ENCODE assay signal across 16 cellular contexts in genomic region chr12:14665354-14666348, GRCh38. TPM values are rescaled to one million over a fixed set of nuclear protein-coding genes. Genes with fewer than 3 reads are reported as not detected.
A peak's percentile ranks its signal among the peaks of the same experiment; 100 is the strongest.
DNase-seq lines count a peak whose midpoint lies in the region; ATAC-seq and TF ChIP-seq lines count a peak whose summit lies in the region.
"Had no signal": no experiment of that assay in that cellular context is flagged by ENCODE, and none has a peak within 500 bp of the region (broad histone marks: within the 10 kb centered on the region; RNA-seq: fewer than 3 reads in every experiment).

No MANE protein-coding gene starts in this region.

- H3K4me3 Mint-ChIP-seq in stimulated activated effector memory CD8-positive, alpha-beta T cell treated with anti-CD3 and anti-CD28 coated beads, Interleukin-12 subunit alpha, Interleukin-12 subunit beta, amount 100 ng/mL, for 72 hours = no peak overlapping the region

- H4K20me1 ChIP-seq in DND-41 (ENCODE audit: insufficient read depth, low read length) = no peaks in the 10 kb centered on the region

- no peaks in the 10 kb centered on the region for H3K79me2 ChIP-seq in DND-41 (ENCODE audit: insufficient read depth, low read length)

- H3K9ac ChIP-seq in DND-41 (ENCODE audit: low read depth, low read length) = no peak overlapping the region

- no peak for DNase-seq in DND-41
- DNase-seq in NB4 (ENCODE audit: low read depth) = peak; percentile 4
- DNase-seq in SHP77 (lab: John Stamatoyannopoulos, UW) = peak; percentile 76 to 82
- no peak for DNase-seq in left colon
- no peak for DNase-seq in stimulated activated effector memory CD8-positive, alpha-beta T cell treated with anti-CD3 and anti-CD28 coated beads, Interleukin-12 subunit alpha, Interleukin-12 subunit beta, amount 100 ng/mL, for 72 hours (ENCODE audit: low spot score in 2 of 2)
- no peak for DNase-seq in G401 (ENCODE audit: low spot score)
- no peak for DNase-seq in substantia nigra (lab: John Stamatoyannopoulos, UW)
- DNase-seq in LoVo (ENCODE audit: low spot score) = no peak
- DNase-seq: BE2C; esophagus squamous epithelium; NCI-H69; stimulated activated naive CD8-positive, alpha-beta T cell treated with anti-CD3 and anti-CD28 coated beads, Interleukin-15, Interleukin-2, amounts not matched to agents 100 U/mL and 50 U/mL, for 24 hours; WERI-Rb-1 had no signal

- H3K4me2 ChIP-seq in DND-41 (ENCODE audit: insufficient read depth, low read length) = no peak overlapping the region

- no peaks in the 10 kb centered on the region for H3K9me3 Mint-ChIP-seq in stimulated activated effector memory CD8-positive, alpha-beta T cell treated with anti-CD3 and anti-CD28 coated beads, Interleukin-12 subunit alpha, Interleukin-12 subunit beta, amount 100 ng/mL, for 72 hours

- H3K27me3 ChIP-seq in DND-41 (ENCODE audit: insufficient read depth, low read length, poor library complexity) = peaks cover 8% of the 10 kb centered on the region
- H3K27me3 ChIP-seq: BE2C, esophagus squamous epithelium, SJSA1 had no signal

- no peak overlapping the region for H3K4me3 ChIP-seq in DND-41 (ENCODE audit: low read depth in 1 of 2, low read length in 2 of 2)
- H3K4me3 ChIP-seq in NB4 (ENCODE audit: low read depth, low read length) = no peak overlapping the region
- H3K4me3 ChIP-seq: SJSA1 had no signal

- in situ Hi-C loops in G401 (cut with HindIII; ENCODE audit: low sequenced_read_pairs) = no loop called here

- no peak for TF ChIP-seq CTCF in DND-41 (IDR thresholded peaks at IDR 0.05; ENCODE audit: borderline replicate concordance, extremely low read depth, low read length, poor library complexity, severe bottlenecking)
- no peak for TF ChIP-seq CTCF in NB4 (IDR thresholded peaks at IDR 0.05; ENCODE audit: low read depth, low read length)

- H3K4me1 Mint-ChIP-seq in stimulated activated effector memory CD8-positive, alpha-beta T cell treated with anti-CD3 and anti-CD28 coated beads, Interleukin-12 subunit alpha, Interleukin-12 subunit beta, amount 100 ng/mL, for 72 hours = peaks cover 5% of the 10 kb centered on the region

- TF ChIP-seq POLR2A in NB4 (IDR thresholded peaks at IDR 0.05; ENCODE audit: extremely low read depth, insufficient read length) = no peak

- intact Hi-C loops in left colon (cut with DNase I, micrococcal nuclease) = no loop called here

- no peak overlapping the region for H2AFZ ChIP-seq in DND-41 (ENCODE audit: low read depth, low read length)

- H3K27ac ChIP-seq in DND-41 (ENCODE audit: low read length) (no peak overlapping the region), substantia nigra (ENCODE audit: low read depth, low read length, poor library complexity, severe bottlenecking) (no peak overlapping the region)
- H3K27ac ChIP-seq: SJSA1, WERI-Rb-1 had no signal

- no peak overlapping the region for H3K27ac Mint-ChIP-seq in stimulated activated effector memory CD8-positive, alpha-beta T cell treated with anti-CD3 and anti-CD28 coated beads, Interleukin-12 subunit alpha, Interleukin-12 subunit beta, amount 100 ng/mL, for 72 hours

- ATAC-seq in DND-41 (ENCODE audit: insufficient read depth, low read depth) = 0 out of 3 replicates have a peak, but pooled peaks have one; percentile 33
- ATAC-seq in left colon = peak; percentile 22
- ATAC-seq in stimulated activated effector memory CD8-positive, alpha-beta T cell treated with anti-CD3 and anti-CD28 coated beads, Interleukin-12 subunit alpha, Interleukin-12 subunit beta, amount 100 ng/mL, for 72 hours = no peak
- ATAC-seq: stimulated activated naive CD8-positive, alpha-beta T cell treated with anti-CD3 and anti-CD28 coated beads, Interleukin-15, Interleukin-2, amounts not matched to agents 100 U/mL and 50 U/mL, for 24 hours had no signal

- no peaks in the 10 kb centered on the region for H3K36me3 Mint-ChIP-seq in stimulated activated effector memory CD8-positive, alpha-beta T cell treated with anti-CD3 and anti-CD28 coated beads, Interleukin-12 subunit alpha, Interleukin-12 subunit beta, amount 100 ng/mL, for 72 hours

- H3K9me3 ChIP-seq in DND-41 (ENCODE audit: insufficient read depth, low read length, severe bottlenecking) = no peaks in the 10 kb centered on the region
- H3K9me3 ChIP-seq: BE2C, esophagus squamous epithelium, SJSA1 had no signal

- no peaks in the 10 kb centered on the region for H3K36me3 ChIP-seq in DND-41 (ENCODE audit: insufficient read depth, low read length)
- H3K36me3 ChIP-seq: BE2C, esophagus squamous epithelium, SJSA1, WERI-Rb-1 had no signal

- H3K4me1 ChIP-seq in DND-41 (ENCODE audit: insufficient read depth, low read length) = no peaks in the 10 kb centered on the region
- H3K4me1 ChIP-seq: BE2C, SJSA1 had no signal

RNA-seq across cellular contexts. Expression of gene GUCY2C, which starts 30.7 kb away (rescaled TPM):
- total RNA-seq in left colon = 10 to 100 TPM; 75.0 to 82.8 TPM
- not detected in 2 replicates for total RNA-seq in G401 (2014; rRNA removed; shearing (Covaris generic))
- total RNA-seq: LHCN-M2, pulmonary artery endothelial cell, SJSA1 had no signal

Comparison
In these comparisons a context has a peak if more than half of its experiments do, and no peak if none do; other contexts are left out.
1. DNase-seq: peak in NB4 (single experiment) and SHP77 (2 of 2); none in DND-41 (single experiment), left colon (0 of 2), stimulated activated effector memory CD8-positive, alpha-beta T cell treated with anti-CD3 and anti-CD28 coated beads, Interleukin-12 subunit alpha, Interleukin-12 subunit beta, amount 100 ng/mL, for 72 hours (0 of 2), G401 (single experiment), substantia nigra (0 of 49) and LoVo (single experiment).
2. RNA of gene GUCY2C, which starts 30.7 kb away (total RNA-seq): 75.0 to 82.8 TPM in left colon; not detected in G401; every median in the first group is over 10 times any median in the second.